In genomic region chr11:75779960-75780359, GRCh38 we compare ENCODE assay signal across 19 cellular contexts. TPM values are rescaled to one million over a fixed set of nuclear protein-coding genes. Genes with fewer than 3 reads are reported as not detected.
DNase-seq lines count a peak whose midpoint lies in the region; ATAC-seq, FAIRE-seq and TF ChIP-seq lines count a peak whose summit lies in the region.
"Had no signal": no experiment of that assay in that cellular context is flagged by ENCODE, and none has a peak within 500 bp of the region (broad histone marks: within the 10 kb centered on the region; RNA-seq: fewer than 3 reads in every experiment).

No MANE protein-coding gene starts in this region.

- CTCF ChIA-PET in activated CD4-positive, alpha-beta memory T cell treated with anti-CD3 and anti-CD28 coated beads, Interleukin-2, amount 10 ng/mL, durations not matched to agents 7 days and 5 days (lab: Charles Lee): interaction anchor here (1.1 to 1.7 kb wide), 3 partner anchors 8 to 23 kb away, joined by 3 to 6 read pairs (median 3); no protein-coding TSS in a partner anchor
- CTCF ChIA-PET in activated CD4-positive, alpha-beta memory T cell treated with anti-CD3 and anti-CD28 coated beads for 36 hours (lab: Charles Lee): interaction anchor here (1.0 to 1.4 kb wide), 2 partner anchors 22 to 74 kb away, joined by 3 to 4 read pairs; no protein-coding TSS in a partner anchor

- no peak for DNase-seq in activated CD4-positive, alpha-beta memory T cell treated with anti-CD3 and anti-CD28 coated beads, Interleukin-2, amount 10 ng/mL, durations not matched to agents 7 days and 5 days
- no peak for DNase-seq in activated CD4-positive, alpha-beta memory T cell treated with anti-CD3 and anti-CD28 coated beads for 36 hours
- DNase-seq in MV-4-11 (lab: John Stamatoyannopoulos, UW) (peak; percentile 15), kidney (peak; percentile 39), foreskin melanocyte (no peak)
- DNase-seq in stimulated activated naive B cell treated with anti-CD40 and anti-IgM and Interleukin-4, amounts not matched to agents 10 μg/mL and 1 μg/mL and 100 μg/mL, for 72 hours: no peak
- no peak for DNase-seq in activated naive CD4-positive, alpha-beta T cell treated with anti-CD3 and anti-CD28 coated beads, Interleukin-2, amount 50 U/mL, for 16 hours
- DNase-seq: 8988T; CD4-positive, alpha-beta T cell; DMS153; GDM1; GOT3; KBM-7; NCI-H1105 treated with DMSO at 0.1 percent for 48 hours; NCI-H1694; NCI-H2081 treated with DMSO at 0.1 percent for 48 hours had no signal

- no peaks in the 10 kb centered on the region for H3K36me3 Mint-ChIP-seq in activated CD4-positive, alpha-beta memory T cell treated with anti-CD3 and anti-CD28 coated beads, Interleukin-2, amount 10 ng/mL, durations not matched to agents 7 days and 5 days (ENCODE audit: low read depth)
- no peaks in the 10 kb centered on the region for H3K36me3 Mint-ChIP-seq in activated CD4-positive, alpha-beta memory T cell treated with anti-CD3 and anti-CD28 coated beads for 36 hours
- H3K36me3 Mint-ChIP-seq in stimulated activated naive B cell treated with anti-CD40 and anti-IgM and Interleukin-4, amounts not matched to agents 10 μg/mL and 1 μg/mL and 100 μg/mL, for 72 hours: peaks cover 28 to 51% of the 10 kb centered on the region in 2 donors

- H3K4me3 Mint-ChIP-seq in activated CD4-positive, alpha-beta memory T cell treated with anti-CD3 and anti-CD28 coated beads, Interleukin-2, amount 10 ng/mL, durations not matched to agents 7 days and 5 days: no peak overlapping the region
- H3K4me3 Mint-ChIP-seq in activated CD4-positive, alpha-beta memory T cell treated with anti-CD3 and anti-CD28 coated beads for 36 hours: no peak overlapping the region
- no peak overlapping the region for H3K4me3 Mint-ChIP-seq in stimulated activated naive B cell treated with anti-CD40 and anti-IgM and Interleukin-4, amounts not matched to agents 10 μg/mL and 1 μg/mL and 100 μg/mL, for 72 hours
- H3K4me3 Mint-ChIP-seq: CD4-positive, alpha-beta T cell had no signal

- FAIRE-seq in kidney (lab: Jason Lieb, UNC): no peak

- POLR2A ChIA-PET in activated CD4-positive, alpha-beta memory T cell treated with anti-CD3 and anti-CD28 coated beads, Interleukin-2, amount 10 ng/mL, durations not matched to agents 7 days and 5 days (lab: Charles Lee): no interaction called here
- POLR2A ChIA-PET in activated CD4-positive, alpha-beta memory T cell treated with anti-CD3 and anti-CD28 coated beads for 36 hours (lab: Charles Lee): no interaction called here

- H3K27ac Mint-ChIP-seq in activated CD4-positive, alpha-beta memory T cell treated with anti-CD3 and anti-CD28 coated beads, Interleukin-2, amount 10 ng/mL, durations not matched to agents 7 days and 5 days: peak overlapping the region; percentile 31
- H3K27ac Mint-ChIP-seq in activated CD4-positive, alpha-beta memory T cell treated with anti-CD3 and anti-CD28 coated beads for 36 hours: no peak overlapping the region
- H3K27ac Mint-ChIP-seq in stimulated activated naive B cell treated with anti-CD40 and anti-IgM and Interleukin-4, amounts not matched to agents 10 μg/mL and 1 μg/mL and 100 μg/mL, for 72 hours: peak overlapping the region; percentile 76
- H3K27ac Mint-ChIP-seq: CD4-positive, alpha-beta T cell had no signal

- ATAC-seq in stimulated activated naive B cell treated with anti-CD40 and anti-IgM and Interleukin-4, amounts not matched to agents 10 μg/mL and 1 μg/mL and 100 μg/mL, for 72 hours (replicated peaks): no peak
- no peak for ATAC-seq in GM21576 (IDR thresholded peaks at IDR 0.05; ENCODE audit: unreplicated experiment)
- ATAC-seq: HCT116, Panc1 had no signal

- H3K9me3 Mint-ChIP-seq in activated CD4-positive, alpha-beta memory T cell treated with anti-CD3 and anti-CD28 coated beads, Interleukin-2, amount 10 ng/mL, durations not matched to agents 7 days and 5 days: no peaks in the 10 kb centered on the region
- H3K9me3 Mint-ChIP-seq in activated CD4-positive, alpha-beta memory T cell treated with anti-CD3 and anti-CD28 coated beads for 36 hours: no peaks in the 10 kb centered on the region
- no peaks in the 10 kb centered on the region for H3K9me3 Mint-ChIP-seq in stimulated activated naive B cell treated with anti-CD40 and anti-IgM and Interleukin-4, amounts not matched to agents 10 μg/mL and 1 μg/mL and 100 μg/mL, for 72 hours
- H3K9me3 Mint-ChIP-seq: CD4-positive, alpha-beta T cell had no signal

- no peak overlapping the region for H3K27ac ChIP-seq in kidney (ENCODE audit: low read depth in 2 of 2, low read length in 2 of 2)

- no peak overlapping the region for H3K4me3 ChIP-seq in kidney (ENCODE audit: low read length in 2 of 2)

- no peaks in the 10 kb centered on the region for H3K36me3 ChIP-seq in kidney (ENCODE audit: control insufficient read depth in 1 of 2, insufficient read depth in 2 of 2, low read length in 2 of 2)

- no peaks in the 10 kb centered on the region for H3K27me3 Mint-ChIP-seq in activated CD4-positive, alpha-beta memory T cell treated with anti-CD3 and anti-CD28 coated beads, Interleukin-2, amount 10 ng/mL, durations not matched to agents 7 days and 5 days
- no peaks in the 10 kb centered on the region for H3K27me3 Mint-ChIP-seq in activated CD4-positive, alpha-beta memory T cell treated with anti-CD3 and anti-CD28 coated beads for 36 hours
- H3K27me3 Mint-ChIP-seq in stimulated activated naive B cell treated with anti-CD40 and anti-IgM and Interleukin-4, amounts not matched to agents 10 μg/mL and 1 μg/mL and 100 μg/mL, for 72 hours: no peaks in the 10 kb centered on the region
- H3K27me3 Mint-ChIP-seq: CD4-positive, alpha-beta T cell had no signal

- no peak overlapping the region for H3K9ac ChIP-seq in kidney (ENCODE audit: low read length in 2 of 2)

- no peaks in the 10 kb centered on the region for H3K9me3 ChIP-seq in kidney (ENCODE audit: control insufficient read depth in 1 of 2, low read length in 2 of 2)

- H3K4me1 Mint-ChIP-seq in activated CD4-positive, alpha-beta memory T cell treated with anti-CD3 and anti-CD28 coated beads, Interleukin-2, amount 10 ng/mL, durations not matched to agents 7 days and 5 days: peaks cover 41% of the 10 kb centered on the region
- H3K4me1 Mint-ChIP-seq in activated CD4-positive, alpha-beta memory T cell treated with anti-CD3 and anti-CD28 coated beads for 36 hours (ENCODE audit: low read depth): peaks cover 13% of the 10 kb centered on the region
- H3K4me1 Mint-ChIP-seq in stimulated activated naive B cell treated with anti-CD40 and anti-IgM and Interleukin-4, amounts not matched to agents 10 μg/mL and 1 μg/mL and 100 μg/mL, for 72 hours: peaks cover 26 to 43% of the 10 kb centered on the region in 2 donors

- H3K4me1 ChIP-seq in kidney (ENCODE audit: control insufficient read depth in 1 of 2, insufficient read depth in 1 of 2, low read depth in 1 of 2, low read length in 2 of 2): no peaks in the 10 kb centered on the region

- TF ChIP-seq CTCF in kidney (IDR thresholded peaks at IDR 0.05; ENCODE audit: borderline replicate concordance, extremely low read depth, insufficient read depth): no peak

- intact Hi-C loops in activated CD4-positive, alpha-beta memory T cell treated with anti-CD3 and anti-CD28 coated beads for 36 hours (cut with micrococcal nuclease): no loop called here
- intact Hi-C loops in kidney (cut with DNase I): no loop called here

RNA-seq across cellular contexts. Expression of gene DGAT2, which starts 11.4 kb away (rescaled TPM):
- total RNA-seq in activated CD4-positive, alpha-beta memory T cell treated with anti-CD3 and anti-CD28 coated beads, Interleukin-2, amount 10 ng/mL, durations not matched to agents 7 days and 5 days: 1 to 10 TPM; 1.4 to 1.5 TPM
- total RNA-seq in activated CD4-positive, alpha-beta memory T cell treated with anti-CD3 and anti-CD28 coated beads for 36 hours: 1 to 10 TPM; 2.5 to 3.1 TPM
- 1.4 TPM for total RNA-seq in kidney
- polyA plus RNA-seq in kidney (ENCODE audit: insufficient read depth, low read depth, low replicate concordance): 7.0 TPM

RNA-seq across cellular contexts. Expression of gene UVRAG, which starts 35.0 kb away (rescaled TPM):
- 10 to 100 TPM; 18.2 to 19.9 TPM for total RNA-seq in activated CD4-positive, alpha-beta memory T cell treated with anti-CD3 and anti-CD28 coated beads, Interleukin-2, amount 10 ng/mL, durations not matched to agents 7 days and 5 days
- total RNA-seq in activated CD4-positive, alpha-beta memory T cell treated with anti-CD3 and anti-CD28 coated beads for 36 hours: 10 to 100 TPM; 15.5 to 16.7 TPM
- total RNA-seq in kidney: 27.9 TPM
- polyA plus RNA-seq in kidney (ENCODE audit: insufficient read depth, low read depth, low replicate concordance): 7.2 TPM

Comparison
In these comparisons a context has a peak if more than half of its experiments do, and no peak if none do; other contexts are left out.
1. DNase-seq: peak in MV-4-11 (single experiment) and kidney (single experiment); none in activated CD4-positive, alpha-beta memory T cell treated with anti-CD3 and anti-CD28 coated beads, Interleukin-2, amount 10 ng/mL, durations not matched to agents 7 days and 5 days (single experiment), activated CD4-positive, alpha-beta memory T cell treated with anti-CD3 and anti-CD28 coated beads for 36 hours (single experiment), stimulated activated naive B cell treated with anti-CD40 and anti-IgM and Interleukin-4, amounts not matched to agents 10 μg/mL and 1 μg/mL and 100 μg/mL, for 72 hours (single experiment), foreskin melanocyte (single experiment) and activated naive CD4-positive, alpha-beta T cell treated with anti-CD3 and anti-CD28 coated beads, Interleukin-2, amount 50 U/mL, for 16 hours (single experiment).